22 cellular contexts compared by ENCODE assay signal in the genomic region with DNA sequence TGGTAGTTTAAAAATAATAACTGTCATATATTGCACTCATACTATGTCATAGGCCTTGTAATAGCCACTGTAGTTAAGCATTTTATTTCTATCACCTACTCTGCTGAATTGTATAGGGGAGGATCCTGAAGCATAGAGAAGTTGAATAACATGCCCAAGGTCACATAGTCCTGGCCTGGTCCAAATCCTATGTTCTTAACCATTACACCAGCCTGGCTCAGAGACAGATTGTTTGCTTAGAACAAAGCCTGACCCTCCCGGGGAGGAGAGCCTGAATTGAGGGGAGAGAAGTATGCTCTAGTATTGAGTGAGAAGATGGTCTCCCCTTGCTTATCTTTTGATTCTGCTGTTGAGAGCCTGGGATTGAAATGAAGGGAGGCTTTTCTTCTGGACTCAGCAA. TPM values are rescaled to one million over a fixed set of nuclear protein-coding genes. Genes with fewer than 3 reads are reported as not detected.
A peak's percentile ranks its signal among the peaks of the same experiment; 100 is the strongest.
DNase-seq lines count a peak whose midpoint lies in the region; ATAC-seq and TF ChIP-seq lines count a peak whose summit lies in the region.
"Had no signal": no experiment of that assay in that cellular context is flagged by ENCODE, and none has a peak within 500 bp of the region (broad histone marks: within the 10 kb centered on the region; RNA-seq: fewer than 3 reads in every experiment).

No MANE protein-coding gene starts in this region.

- H2AFZ ChIP-seq in OCI-LY7 (ENCODE audit: low read length) (no peak overlapping the region), mammary epithelial cell (ENCODE audit: low read depth, low read length) (no peak overlapping the region)

- CTCF ChIA-PET in MCF 10A (lab: Yijun Ruan, JAX) (no interaction called here), OCI-LY7 (lab: Charles Lee; ENCODE audit: unreplicated experiment) (no interaction called here), mammary epithelial cell (lab: Charles Lee; ENCODE audit: low non-redundant PET) (no interaction called here)

- H3K27ac Mint-ChIP-seq in MCF 10A (ENCODE audit: low read depth, unreplicated experiment) = no peak overlapping the region
- H3K27ac Mint-ChIP-seq in stimulated activated naive B cell treated with anti-CD40 and anti-IgM and Interleukin-4, amounts not matched to agents 10 μg/mL and 1 μg/mL and 100 μg/mL, for 72 hours = peak overlapping the region; percentile 37

- no peaks in the 10 kb centered on the region for H3K9me3 Mint-ChIP-seq in MCF 10A (ENCODE audit: unreplicated experiment)
- no peaks in the 10 kb centered on the region for H3K9me3 Mint-ChIP-seq in stimulated activated naive B cell treated with anti-CD40 and anti-IgM and Interleukin-4, amounts not matched to agents 10 μg/mL and 1 μg/mL and 100 μg/mL, for 72 hours

- H4K20me1 ChIP-seq in OCI-LY7 (ENCODE audit: insufficient read depth, low read length) (peaks cover 10% of the 10 kb centered on the region; the same call in 1 of the 2 replicates), mammary epithelial cell (ENCODE audit: insufficient read depth, low read length) (no peaks in the 10 kb centered on the region)

- no peaks in the 10 kb centered on the region for H3K36me3 ChIP-seq in breast epithelium
- H3K36me3 ChIP-seq in OCI-LY7 (ENCODE audit: insufficient read depth, low read length) = peaks cover 39% of the 10 kb centered on the region
- peaks cover 11% of the 10 kb centered on the region for H3K36me3 ChIP-seq in mammary epithelial cell (ENCODE audit: insufficient read depth, low read length)
- peaks cover 0 to 17% of the 10 kb centered on the region in 2 donors for H3K36me3 ChIP-seq in ascending aorta

- H3K4me3 ChIP-seq in breast epithelium (no peak overlapping the region), OCI-LY7 (ENCODE audit: low read depth, low read length, poor library complexity, severe bottlenecking) (peak overlapping the region; percentile 94), mammary epithelial cell (replicated peaks in 1 of 3; ENCODE audit: insufficient read depth in 1 of 3, low read depth in 2 of 3, low read length in 3 of 3) (no peak overlapping the region), ascending aorta (no peak overlapping the region)
- H3K4me3 ChIP-seq: pancreas, sigmoid colon had no signal

- ATAC-seq in stimulated activated naive B cell treated with anti-CD40 and anti-IgM and Interleukin-4, amounts not matched to agents 10 μg/mL and 1 μg/mL and 100 μg/mL, for 72 hours (replicated peaks) = no peak
- ATAC-seq in HG02642 (IDR thresholded peaks at IDR 0.05; ENCODE audit: poor library complexity, unreplicated experiment) = no peak
- ATAC-seq: HCT116, pancreas had no signal

- peak overlapping the region; percentile 94 for H3K4me2 ChIP-seq in OCI-LY7 (ENCODE audit: low read length)
- peak overlapping the region; percentile 48 for H3K4me2 ChIP-seq in mammary epithelial cell (ENCODE audit: insufficient read depth, low read depth, low read length)
- H3K4me2 ChIP-seq: SK-N-SH had no signal

- peaks cover 46% of the 10 kb centered on the region for H3K79me2 ChIP-seq in OCI-LY7 (ENCODE audit: insufficient read depth, low read depth, low read length)
- H3K79me2 ChIP-seq in mammary epithelial cell (ENCODE audit: insufficient read depth, low read length) = peaks cover 32% of the 10 kb centered on the region

- H3K4me1 ChIP-seq in breast epithelium (no peaks in the 10 kb centered on the region), OCI-LY7 (ENCODE audit: insufficient read depth, low read length, poor library complexity, severe bottlenecking) (peaks cover 44% of the 10 kb centered on the region), mammary epithelial cell (ENCODE audit: insufficient read depth, low read length) (peaks cover 5% of the 10 kb centered on the region), ascending aorta (peaks cover 0 to 3% of the 10 kb centered on the region in 2 donors)

- DNase-seq in MCF 10A (ENCODE audit: unreplicated experiment) = no peak
- DNase-seq in breast epithelium (ENCODE audit: low spot score in 2 of 2) = no peak
- DNase-seq in OCI-LY7 (ENCODE audit: low spot score) = no peak
- no peak for DNase-seq in mammary epithelial cell
- DNase-seq in stimulated activated naive B cell treated with anti-CD40 and anti-IgM and Interleukin-4, amounts not matched to agents 10 μg/mL and 1 μg/mL and 100 μg/mL, for 72 hours = no peak
- no peak for DNase-seq in SW 1271 (lab: John Stamatoyannopoulos, UW)
- no peak for DNase-seq in ascending aorta (ENCODE audit: low spot score in 2 of 2)
- DNase-seq: activated CD4-positive, alpha-beta T cell treated with anti-CD3 and anti-CD28 coated beads, Interleukin-2, amount 50 U/mL, for 48 hours; amniotic stem cell; effector memory CD4-positive, alpha-beta T cell; EL; glutamatergic neuron; KG1; NCI-H1105; NCI-H2171; NCI-H774; pancreas; sigmoid colon; SK-N-SH; stimulated activated CD4-positive, alpha-beta T cell treated with anti-CD3 and anti-CD28 coated beads, Interleukin-2, amount 100 ng/mL, for 24 hours had no signal

- intact Hi-C loops in MCF 10A (cut with micrococcal nuclease) (no loop called here), breast epithelium (cut with DNase I; ENCODE audit: low total_unique reads) (no loop called here), OCI-LY7 (cut with micrococcal nuclease; ENCODE audit: unreplicated experiment) (no loop called here), mammary epithelial cell (cut with micrococcal nuclease) (no loop called here), ascending aorta (cut with DNase I) (no loop called here)

- dilution Hi-C loops in mammary epithelial cell (cut with HindIII; ENCODE audit: low sequenced_read_pairs) = loop anchor here (5.0 kb wide), 1 partner anchor 39 kb away; no protein-coding TSS in a partner anchor

- H3K9me3 ChIP-seq in breast epithelium (no peaks in the 10 kb centered on the region), OCI-LY7 (ENCODE audit: low read length) (no peaks in the 10 kb centered on the region), mammary epithelial cell (replicated peaks; ENCODE audit: insufficient read depth, low read length) (no peaks in the 10 kb centered on the region), ascending aorta (no peaks in the 10 kb centered on the region)
- H3K9me3 ChIP-seq: pancreas, sigmoid colon, SK-N-SH had no signal

- H3K9me2 ChIP-seq in OCI-LY7 (ENCODE audit: insufficient read depth, low read length) = no peaks in the 10 kb centered on the region
- H3K9me2 ChIP-seq: SK-N-SH had no signal

- H3K27me3 Mint-ChIP-seq in MCF 10A (ENCODE audit: insufficient read depth, unreplicated experiment) = no peaks in the 10 kb centered on the region
- no peaks in the 10 kb centered on the region for H3K27me3 Mint-ChIP-seq in stimulated activated naive B cell treated with anti-CD40 and anti-IgM and Interleukin-4, amounts not matched to agents 10 μg/mL and 1 μg/mL and 100 μg/mL, for 72 hours

- H3K4me3 Mint-ChIP-seq in MCF 10A (ENCODE audit: unreplicated experiment) = peak overlapping the region; percentile 34
- no peak overlapping the region for H3K4me3 Mint-ChIP-seq in stimulated activated naive B cell treated with anti-CD40 and anti-IgM and Interleukin-4, amounts not matched to agents 10 μg/mL and 1 μg/mL and 100 μg/mL, for 72 hours

- WGBS in mammary epithelial cell (ENCODE audit: low coverage, missing lambda C conversion rate) = 0% methylated on average over 1 of the region's 1 CpG

- BruUV-seq in MCF 10A (replicated peaks; lab: Mats Ljungman, UMichigan) (no TSS peak), OCI-LY7 (replicated peaks; lab: Mats Ljungman, UMichigan) (no TSS peak), mammary epithelial cell (replicated peaks; lab: Mats Ljungman, UMichigan) (no TSS peak)

- POLR2A ChIA-PET in MCF 10A (lab: Yijun Ruan, JAX) = no interaction called here
- POLR2A ChIA-PET in OCI-LY7 (lab: Charles Lee) = no interaction called here

- no peak for TF ChIP-seq POLR2A in breast epithelium (IDR thresholded peaks at IDR 0.05)

- peaks cover 15% of the 10 kb centered on the region for H3K4me1 Mint-ChIP-seq in MCF 10A (ENCODE audit: insufficient read depth, unreplicated experiment)
- H3K4me1 Mint-ChIP-seq in stimulated activated naive B cell treated with anti-CD40 and anti-IgM and Interleukin-4, amounts not matched to agents 10 μg/mL and 1 μg/mL and 100 μg/mL, for 72 hours = peaks cover 16 to 39% of the 10 kb centered on the region in 2 donors

- in situ Hi-C loops in mammary epithelial cell (cut with MboI; ENCODE audit: low sequenced_read_pairs in 2 of 2) = no loop called here

- no peak overlapping the region for H3K27ac ChIP-seq in breast epithelium
- H3K27ac ChIP-seq in OCI-LY7 (ENCODE audit: low read depth, low read length, poor library complexity, severe bottlenecking) = peak overlapping the region; percentile 26
- no peak overlapping the region for H3K27ac ChIP-seq in mammary epithelial cell (ENCODE audit: insufficient read depth, low read depth, low read length)
- no peak overlapping the region for H3K27ac ChIP-seq in ascending aorta
- H3K27ac ChIP-seq: pancreas, sigmoid colon had no signal

- H3K36me3 Mint-ChIP-seq in MCF 10A (ENCODE audit: insufficient read depth, unreplicated experiment) = no peaks in the 10 kb centered on the region
- H3K36me3 Mint-ChIP-seq in stimulated activated naive B cell treated with anti-CD40 and anti-IgM and Interleukin-4, amounts not matched to agents 10 μg/mL and 1 μg/mL and 100 μg/mL, for 72 hours = peaks cover 17 to 18% of the 10 kb centered on the region in 2 donors

- TF ChIP-seq CTCF in MCF 10A (IDR thresholded peaks at IDR 0.05; ENCODE audit: unreplicated experiment) = no peak
- TF ChIP-seq CTCF in breast epithelium (IDR thresholded peaks at IDR 0.05) = no peak
- no peak for TF ChIP-seq CTCF in OCI-LY7 (conservative IDR thresholded peaks at IDR 0.05; ENCODE audit: low read length)
- TF ChIP-seq CTCF in mammary epithelial cell (conservative IDR thresholded peaks at IDR 0.05 in 1 of 2, IDR thresholded peaks at IDR 0.05 in 1 of 2; ENCODE audit: extremely low read depth in 1 of 2, insufficient read depth in 1 of 2, low read depth in 1 of 2, low read length in 2 of 2) = no peak
- no peak for TF ChIP-seq CTCF in ascending aorta (IDR thresholded peaks at IDR 0.05)

- no peak overlapping the region for H3K9ac ChIP-seq in mammary epithelial cell (ENCODE audit: insufficient read depth, low read length)
- H3K9ac ChIP-seq: SK-N-SH had no signal

- H3K27me3 ChIP-seq in breast epithelium (no peaks in the 10 kb centered on the region), mammary epithelial cell (ENCODE audit: insufficient read depth, low read length) (no peaks in the 10 kb centered on the region), ascending aorta (no peaks in the 10 kb centered on the region)
- H3K27me3 ChIP-seq: pancreas, sigmoid colon had no signal

RNA-seq across cellular contexts. Expression of gene NEU3, which starts 2.2 kb away (rescaled TPM):
- total RNA-seq in MCF 10A (2022) (8.7 and 10.0 TPM in 2 replicates), breast epithelium (10 to 100 TPM; 11.8 to 12.8 (median 12.4) TPM), OCI-LY7 (2022) (42.6 and 44.8 TPM in 2 replicates), mammary epithelial cell (10 to 100 TPM; 17.3 to 21.8 TPM), ascending aorta (2.9 TPM)
- total RNA-seq in OCI-LY7 (2014; rRNA removed; shearing (Covaris generic)) = 49.4 and 56.3 TPM in 2 replicates
- polyA plus RNA-seq in mammary epithelial cell = 9.3 TPM
- 10.0 TPM for polyA minus RNA-seq in mammary epithelial cell

RNA-seq across cellular contexts. Expression of gene SPCS2, which starts 41.9 kb away (rescaled TPM):
- total RNA-seq in MCF 10A (2022) (198 and 217 TPM in 2 replicates), breast epithelium (10 to 100 TPM; 34.1 to 57.8 (median 57.5) TPM), OCI-LY7 (2022) (168 and 212 TPM in 2 replicates), mammary epithelial cell (100 to 1,000 TPM in 1 of 2 donors, 10 to 100 TPM in 1; 14.0 to 122 TPM), ascending aorta (13.0 TPM)
- total RNA-seq in OCI-LY7 (2014; rRNA removed; shearing (Covaris generic)) = 38.3 and 39.6 TPM in 2 replicates
- polyA plus RNA-seq in mammary epithelial cell = 54.6 TPM
- 83.2 TPM for polyA minus RNA-seq in mammary epithelial cell

RNA-seq across cellular contexts. Expression of gene XRRA1, which starts 42.0 kb away (rescaled TPM):
- total RNA-seq in MCF 10A (2022) = 49.3 and 49.6 TPM in 2 replicates
- total RNA-seq in breast epithelium = 10 to 100 TPM; 18.0 to 33.6 (median 18.4) TPM
- 19.0 and 20.3 TPM in 2 replicates for total RNA-seq in OCI-LY7 (2014; rRNA removed; shearing (Covaris generic))
- 29.1 and 29.2 TPM in 2 replicates for total RNA-seq in OCI-LY7 (2022)
- 10 to 100 TPM; 17.6 to 28.7 TPM for total RNA-seq in mammary epithelial cell
- polyA plus RNA-seq in mammary epithelial cell = 5.7 TPM
- 43.4 TPM for polyA minus RNA-seq in mammary epithelial cell
- total RNA-seq in ascending aorta = 11.4 TPM
